ENCODE assay signal across 8 cellular contexts in genomic region chr3:158672293-158673176, GRCh38. TPM values are rescaled to one million over a fixed set of nuclear protein-coding genes. Genes with fewer than 3 reads are reported as not detected.
DNase-seq lines count a peak whose midpoint lies in the region; ATAC-seq and TF ChIP-seq lines count a peak whose summit lies in the region.

Gene LXN, minus strand, starts transcription at chr3:158672648. Its CDS starts 170 bp downstream, at chr3:158672478.

- no peaks in the 10 kb centered on the region for H3K9me3 ChIP-seq in thymus (ENCODE audit: control insufficient read depth)

- no peaks in the 10 kb centered on the region for H3K27me3 Mint-ChIP-seq in activated naive CD8-positive, alpha-beta T cell treated with anti-CD3 and anti-CD28 coated beads, Interleukin-2, amount 10 ng/mL, durations not matched to agents 7 days and 5 days
- H3K27me3 Mint-ChIP-seq in osteocyte (ENCODE audit: unreplicated experiment) = no peaks in the 10 kb centered on the region

- POLR2A ChIA-PET in activated naive CD8-positive, alpha-beta T cell treated with anti-CD3 and anti-CD28 coated beads, Interleukin-2, amount 10 ng/mL, durations not matched to agents 7 days and 5 days (lab: Charles Lee) = interaction anchor here (0.6 to 1.0 kb wide), 3 partner anchors 11 to 39 kb away, joined by 3 to 5 read pairs (median 4); partner anchors contain the start of gene GFM1

- peaks cover 3% of the 10 kb centered on the region for H3K36me3 ChIP-seq in thymus (ENCODE audit: control insufficient read depth, insufficient read depth)

- 5% methylated on average over 27 of the region's 27 CpGs for WGBS in thymus

- H3K9me3 Mint-ChIP-seq in activated naive CD8-positive, alpha-beta T cell treated with anti-CD3 and anti-CD28 coated beads, Interleukin-2, amount 10 ng/mL, durations not matched to agents 7 days and 5 days = no peaks in the 10 kb centered on the region
- no peaks in the 10 kb centered on the region for H3K9me3 Mint-ChIP-seq in osteocyte (ENCODE audit: unreplicated experiment)

- DNase-seq in NCI-H2171 treated with DMSO at 0.1 percent for 48 hours (lab: John Stamatoyannopoulos, UW) (peak; percentile 26), NCI-H2171 (lab: John Stamatoyannopoulos, UW) (no peak), SK-MEL-5 (ENCODE audit: low read depth, low spot score) (peak; percentile 82), head of caudate nucleus (peak; percentile 21 to 85 (median 59)), osteocyte (ENCODE audit: extremely low spot score, unreplicated experiment) (peak; percentile 89)
- peak; percentile 78 for DNase-seq in activated naive CD8-positive, alpha-beta T cell treated with anti-CD3 and anti-CD28 coated beads, Interleukin-2, amount 10 ng/mL, durations not matched to agents 7 days and 5 days

- ATAC-seq in HG03025 (IDR thresholded peaks at IDR 0.05; ENCODE audit: low FRiP score, unreplicated experiment) = peak; percentile 100
- ATAC-seq in activated naive CD8-positive, alpha-beta T cell treated with anti-CD3 and anti-CD28 coated beads, Interleukin-2, amount 10 ng/mL, durations not matched to agents 7 days and 5 days (ENCODE audit: low read depth) = peak; percentile 99

- peak within 1 kb of the TSS; percentile 86 for H3K4me3 Mint-ChIP-seq in activated naive CD8-positive, alpha-beta T cell treated with anti-CD3 and anti-CD28 coated beads, Interleukin-2, amount 10 ng/mL, durations not matched to agents 7 days and 5 days
- H3K4me3 Mint-ChIP-seq in osteocyte (ENCODE audit: unreplicated experiment) = peak within 1 kb of the TSS; percentile 88

- in situ Hi-C loops in SK-MEL-5 (cut with HindIII; ENCODE audit: low pct_unique_long_range_greater_than_20kb, low sequenced_read_pairs) = no loop called here

- H3K4me1 ChIP-seq in thymus (ENCODE audit: control insufficient read depth, insufficient read depth, low read length) = peaks cover 4% of the 10 kb centered on the region

- no peaks in the 10 kb centered on the region for H3K27me3 ChIP-seq in thymus (ENCODE audit: control insufficient read depth, insufficient read depth)

- TF ChIP-seq CTCF in osteocyte (IDR thresholded peaks at IDR 0.05) = peak; percentile 80

- peak within 1 kb of the TSS; percentile 82 for H3K27ac ChIP-seq in thymus (ENCODE audit: low read depth)

- H3K4me3 ChIP-seq in thymus (ENCODE audit: low read length) = peak within 1 kb of the TSS; percentile 79

- H3K36me3 Mint-ChIP-seq in activated naive CD8-positive, alpha-beta T cell treated with anti-CD3 and anti-CD28 coated beads, Interleukin-2, amount 10 ng/mL, durations not matched to agents 7 days and 5 days = peaks cover 10% of the 10 kb centered on the region
- H3K36me3 Mint-ChIP-seq in osteocyte (ENCODE audit: unreplicated experiment) = peaks cover 13% of the 10 kb centered on the region

- peaks cover 18% of the 10 kb centered on the region for H3K4me1 Mint-ChIP-seq in activated naive CD8-positive, alpha-beta T cell treated with anti-CD3 and anti-CD28 coated beads, Interleukin-2, amount 10 ng/mL, durations not matched to agents 7 days and 5 days
- H3K4me1 Mint-ChIP-seq in osteocyte (ENCODE audit: unreplicated experiment) = peaks cover 20% of the 10 kb centered on the region

- intact Hi-C loops in head of caudate nucleus (cut with DNase I) = no loop called here

- H3K27ac Mint-ChIP-seq in activated naive CD8-positive, alpha-beta T cell treated with anti-CD3 and anti-CD28 coated beads, Interleukin-2, amount 10 ng/mL, durations not matched to agents 7 days and 5 days = peak within 1 kb of the TSS; percentile 88
- peak within 1 kb of the TSS; percentile 93 for H3K27ac Mint-ChIP-seq in osteocyte (ENCODE audit: unreplicated experiment)

RNA-seq across cellular contexts. Expression of gene LXN, which starts in this region (rescaled TPM):
- total RNA-seq in SK-MEL-5 (2014; rRNA removed; shearing (Covaris generic)) = 244 and 273 TPM in 2 replicates
- 99.4 and 108 TPM in 2 replicates for polyA plus RNA-seq in SK-MEL-5 (2015; cell fraction: cytosol; rRNA removed)
- polyA plus RNA-seq in SK-MEL-5 (2015; cell fraction: nucleus; rRNA removed) = 23.2 and 33.1 TPM in 2 replicates
- total RNA-seq in activated naive CD8-positive, alpha-beta T cell treated with anti-CD3 and anti-CD28 coated beads, Interleukin-2, amount 10 ng/mL, durations not matched to agents 7 days and 5 days = 1 to 10 TPM; 7.7 to 8.7 TPM
- 4.0 and 7.3 TPM in 2 replicates for total RNA-seq in osteocyte
- polyA plus RNA-seq in thymus = 16.5 TPM

Comparison
In these comparisons a context has a peak if more than half of its experiments do, and no peak if none do; other contexts are left out.
1. RNA of gene LXN (total RNA-seq): 244 to 273 TPM in SK-MEL-5; 7.7 to 8.7 TPM in activated naive CD8-positive, alpha-beta T cell treated with anti-CD3 and anti-CD28 coated beads, Interleukin-2, amount 10 ng/mL, durations not matched to agents 7 days and 5 days and 4.0 to 7.3 TPM in osteocyte; every median in the first group is over 10 times any median in the second.